ENCODE assay signal across 9 cellular contexts in genomic region chr6:153735761-153736160, GRCh38.
"Had no signal": no experiment of that assay in that cellular context is flagged by ENCODE, and none has a peak within 500 bp of the region (broad histone marks: within the 10 kb centered on the region; RNA-seq: fewer than 3 reads in every experiment).

No MANE protein-coding gene starts in this region.

- H3K27ac ChIP-seq: GM23248, HL-60 had no signal

- H3K4me3 ChIP-seq: GM23248, HAP-1, K562 had no signal

- H3K4me3 Mint-ChIP-seq: HFFc6 had no signal

- H3K4me1 ChIP-seq: HAP-1 had no signal

- H3K36me3 ChIP-seq: HAP-1 had no signal

- ATAC-seq: HCT116, K562 had no signal

- H2AFZ ChIP-seq: GM23248 had no signal

- H3K27ac Mint-ChIP-seq: HFFc6 had no signal

- H3K9ac ChIP-seq: GM23248 had no signal

- DNase-seq: GM23248, GOT3, H7, HFFc6, IMR-90 had no signal

- H3K9me3 ChIP-seq: HAP-1 had no signal
